4 cellular contexts compared by ENCODE assay signal in genomic region chr7:156089222-156089621, GRCh38.
"Had no signal": no experiment of that assay in that cellular context is flagged by ENCODE, and none has a peak within 500 bp of the region (broad histone marks: within the 10 kb centered on the region; RNA-seq: fewer than 3 reads in every experiment).

No MANE protein-coding gene starts in this region.

- H3K4me3 ChIP-seq: GM23338 had no signal

- DNase-seq: H9, HCEC 1CT, KG1 had no signal

- ATAC-seq: GM23338 had no signal
